ENCODE assay signal across 1 cellular context in genomic region chr2:20034218-20034617, GRCh38.
TF ChIP-seq lines count a peak whose summit lies in the region.

No MANE protein-coding gene starts in this region.

TF ChIP-seq in GM12878, 131 proteins besides CTCF, POLR2A, EP300 and RAD21:
- no peak for TF ChIP-seq ATF3 (IDR thresholded peaks at IDR 0.05; ENCODE audit: borderline replicate concordance, extremely low read depth, low read depth, low read length)
- no peak for TF ChIP-seq CHD2 (IDR thresholded peaks at IDR 0.05; ENCODE audit: borderline replicate concordance, low read depth, low read length)
- no peak for TF ChIP-seq CUX1 (IDR thresholded peaks at IDR 0.05; ENCODE audit: insufficient replicate concordance, low read depth, low read length)
- TF ChIP-seq CBX5 (IDR thresholded peaks at IDR 0.05; ENCODE audit: low read depth): no peak
